ENCODE assay signal across 14 cellular contexts in genomic region chr4:140705625-140706275, GRCh38. TPM values are rescaled to one million over a fixed set of nuclear protein-coding genes. Genes with fewer than 3 reads are reported as not detected.
DNase-seq lines count a peak whose midpoint lies in the region; ATAC-seq and TF ChIP-seq lines count a peak whose summit lies in the region.
"Had no signal": no experiment of that assay in that cellular context is flagged by ENCODE, and none has a peak within 500 bp of the region (broad histone marks: within the 10 kb centered on the region; RNA-seq: fewer than 3 reads in every experiment).

No MANE protein-coding gene starts in this region.

- H3K9ac ChIP-seq in SK-N-SH (no peak overlapping the region), neural progenitor cell (no peak overlapping the region), colonic mucosa (ENCODE audit: low read depth in 2 of 2, low read length in 2 of 2) (no peak overlapping the region)

- TF ChIP-seq EP300 in SK-N-SH (IDR thresholded peaks at IDR 0.05; ENCODE audit: borderline replicate concordance in 1 of 2, low read depth in 1 of 2, low read length in 1 of 2), result 0 out of 4 replicates have a peak, but pooled peaks of 1 of the 2 experiments have one; percentile 10

- no peak overlapping the region for H2AFZ ChIP-seq in SK-N-SH (ENCODE audit: low read depth)
- H2AFZ ChIP-seq in neural progenitor cell (replicated peaks), result no peak overlapping the region

- DNase-seq in SK-N-SH (peak; percentile 22), caudate nucleus (lab: John Stamatoyannopoulos, UW) (peak in 9 of 61 donors; percentile 1 to 49 (median 5)), neural progenitor cell (ENCODE audit: low spot score) (no peak), colonic mucosa (no peak), amniotic stem cell (lab: John Stamatoyannopoulos, UW) (no peak)
- DNase-seq: COR-L47, DMS153, NCI-H1436 treated with DMSO at 0.1 percent for 48 hours, NCI-H446 treated with DMSO at 0.1 percent for 48 hours had no signal

- H3K27me3 ChIP-seq in SK-N-SH (ENCODE audit: insufficient read depth) (no peaks in the 10 kb centered on the region), neural progenitor cell (no peaks in the 10 kb centered on the region), colonic mucosa (no peaks in the 10 kb centered on the region)

- H3K4me1 Mint-ChIP-seq in neural progenitor cell, result peaks cover 9% of the 10 kb centered on the region

- H3K27ac ChIP-seq in SK-N-SH (ENCODE audit: low read depth in 2 of 2, low read length in 1 of 2), result no peak overlapping the region; a peak in 1 of 4 replicates
- peak overlapping the region; percentile 70 for H3K27ac ChIP-seq in caudate nucleus (ENCODE audit: low read depth, low read length)
- H3K27ac ChIP-seq in neural progenitor cell, result no peak overlapping the region
- H3K27ac ChIP-seq in colonic mucosa, result no peak overlapping the region
- H3K27ac ChIP-seq: C4-2B had no signal

- H3K9me2 ChIP-seq in SK-N-SH, result no peaks in the 10 kb centered on the region

- no peak for TF ChIP-seq CTCF in SK-N-SH (IDR thresholded peaks at IDR 0.05)
- TF ChIP-seq CTCF in neural progenitor cell (IDR thresholded peaks at IDR 0.05), result no peak
- no peak for TF ChIP-seq CTCF in colonic mucosa (IDR thresholded peaks at IDR 0.05)

- H3K36me3 ChIP-seq in SK-N-SH (replicated peaks in 1 of 2; ENCODE audit: control insufficient read depth in 1 of 2, insufficient read depth in 2 of 2, low read length in 1 of 2), result peaks cover 3 to 6% of the 10 kb centered on the region in 2 experiments
- no peaks in the 10 kb centered on the region for H3K36me3 ChIP-seq in neural progenitor cell
- H3K36me3 ChIP-seq in colonic mucosa, result no peaks in the 10 kb centered on the region

- H3F3A ChIP-seq in SK-N-SH (replicated peaks; ENCODE audit: insufficient read depth), result no peaks in the 10 kb centered on the region
- H3F3A ChIP-seq in neural progenitor cell (ENCODE audit: low read depth), result peaks cover 2% of the 10 kb centered on the region

- 89% methylated on average over 8 of the region's 8 CpGs for WGBS in SK-N-SH (ENCODE audit: low lambda C conversion rate)

- no peak for TF ChIP-seq RAD21 in SK-N-SH (IDR thresholded peaks at IDR 0.05; ENCODE audit: low read length)

- H3K4me3 Mint-ChIP-seq in neural progenitor cell, result no peak overlapping the region

- peaks cover 19% of the 10 kb centered on the region for H3K79me2 ChIP-seq in SK-N-SH (ENCODE audit: insufficient read depth)
- H3K79me2 ChIP-seq in neural progenitor cell (ENCODE audit: low read depth), result no peaks in the 10 kb centered on the region

- H3K4me3 ChIP-seq in SK-N-SH (ENCODE audit: low read depth in 2 of 2, low read length in 1 of 2) (no peak overlapping the region), neural progenitor cell (no peak overlapping the region), colonic mucosa (no peak overlapping the region)
- H3K4me3 ChIP-seq: HAP-1 had no signal

- H3K36me3 Mint-ChIP-seq in neural progenitor cell, result peaks cover 19% of the 10 kb centered on the region

- intact Hi-C loops in colonic mucosa (cut with DNase I), result no loop called here

- H3K9me3 Mint-ChIP-seq in neural progenitor cell, result peaks cover 11% of the 10 kb centered on the region

- no peak for ATAC-seq in SK-N-SH treated with all-trans-retinoic acid at 6 μM for 48 hours
- no peak for ATAC-seq in HG02610 (IDR thresholded peaks at IDR 0.05; ENCODE audit: unreplicated experiment)
- no peak for ATAC-seq in HG03432 (IDR thresholded peaks at IDR 0.05; ENCODE audit: unreplicated experiment)

- H4K20me1 ChIP-seq in SK-N-SH (ENCODE audit: insufficient read depth), result no peaks in the 10 kb centered on the region
- peaks cover 3% of the 10 kb centered on the region for H4K20me1 ChIP-seq in neural progenitor cell (ENCODE audit: low read depth)

- H3K4me1 ChIP-seq in SK-N-SH (ENCODE audit: control insufficient read depth in 1 of 2, insufficient read depth in 2 of 2, low read depth in 1 of 2, low read length in 1 of 2) (peaks cover 0 to 5% of the 10 kb centered on the region in 2 experiments; a peak in 2 of 4 replicates), neural progenitor cell (peaks cover 10% of the 10 kb centered on the region), colonic mucosa (no peaks in the 10 kb centered on the region)
- H3K4me1 ChIP-seq: HAP-1 had no signal

- H3K9me3 ChIP-seq in SK-N-SH (no peaks in the 10 kb centered on the region), neural progenitor cell (ENCODE audit: low read depth) (no peaks in the 10 kb centered on the region), colonic mucosa (no peaks in the 10 kb centered on the region)
- H3K9me3 ChIP-seq: HAP-1 had no signal

- CTCF ChIA-PET in SK-N-SH (lab: Yijun Ruan, JAX), result no interaction called here

- H3K27ac Mint-ChIP-seq in neural progenitor cell, result peak overlapping the region; percentile 34

- H3K27me3 Mint-ChIP-seq in neural progenitor cell (ENCODE audit: insufficient read depth, low read depth), result no peaks in the 10 kb centered on the region

- POLR2A ChIA-PET in SK-N-SH (lab: Yijun Ruan, JAX), result no interaction called here

- H3K4me2 ChIP-seq in SK-N-SH, result no peak overlapping the region
- no peak overlapping the region for H3K4me2 ChIP-seq in neural progenitor cell

TF ChIP-seq in SK-N-SH, 30 proteins besides CTCF, POLR2A, EP300 and RAD21 (continues in another document):
- TF ChIP-seq USF1 (IDR thresholded peaks at IDR 0.05; ENCODE audit: borderline replicate concordance, low read depth) (no peak), YY1 (IDR thresholded peaks at IDR 0.05; ENCODE audit: low read depth) (no peak), FOSL2 (IDR thresholded peaks at IDR 0.05; ENCODE audit: borderline replicate concordance, low read depth) (no peak), POLR2AphosphoS5 (IDR thresholded peaks at IDR 0.05; ENCODE audit: low read depth, low read length) (no peak), RCOR1 (IDR thresholded peaks at IDR 0.05; ENCODE audit: low read length) (0 out of 2 replicates have a peak, but pooled peaks have one; percentile 35), USF2 (IDR thresholded peaks at IDR 0.05; ENCODE audit: borderline replicate concordance, low read depth, low read length) (no peak), JUND (IDR thresholded peaks at IDR 0.05) (no peak), GATA2 (CRISPR knock-in tag; IDR thresholded peaks at IDR 0.05) (peak; percentile 53)

TF ChIP-seq in SK-N-SH treated with all-trans-retinoic acid at 6 μM for 48 hours, 23 proteins besides CTCF, POLR2A, EP300 and RAD21 (continues in another document):
- TF ChIP-seq TSHZ2 (CRISPR knock-in tag; IDR thresholded peaks at IDR 0.05) (no peak), PATZ1 (CRISPR knock-in tag; IDR thresholded peaks at IDR 0.05; ENCODE audit: borderline replicate concordance) (no peak), ESRRG (CRISPR knock-in tag; IDR thresholded peaks at IDR 0.05) (no peak), ARNTL (CRISPR knock-in tag; IDR thresholded peaks at IDR 0.05; ENCODE audit: borderline replicate concordance, low read depth) (no peak)

RNA-seq across cellular contexts. Expression of gene TBC1D9, which starts 50.4 kb away (rescaled TPM):
- 13.5 and 16.1 TPM in 2 replicates for polyA plus RNA-seq in SK-N-SH (2012; rRNA removed)
- polyA plus RNA-seq in SK-N-SH (2012; cell fraction: cytosol; rRNA removed), result 13.1 and 14.6 TPM in 2 replicates
- polyA plus RNA-seq in SK-N-SH (2012; cell fraction: nucleus; rRNA removed), result 9.7 and 12.3 TPM in 2 replicates
- total RNA-seq in neural progenitor cell (ENCODE audit: low replicate concordance) (8.8 and 11.3 TPM in 2 replicates), colonic mucosa (10 to 100 TPM in 1 of 2 donors, 1 to 10 TPM in 1; 6.8 to 11.6 TPM)
